16 cellular contexts compared by ENCODE assay signal in genomic region chr12:49471557-49471956, GRCh38.
"Had no signal": no experiment of that assay in that cellular context is flagged by ENCODE, and none has a peak within 500 bp of the region (broad histone marks: within the 10 kb centered on the region; RNA-seq: fewer than 3 reads in every experiment).

No MANE protein-coding gene starts in this region.

- FAIRE-seq: pancreas, TTC549 had no signal

- H3K27me3 ChIP-seq: heart right ventricle, pancreas, upper lobe of right lung had no signal

- DNase-seq: activated CD4-positive, alpha-beta T cell treated with anti-CD3 and anti-CD28 coated beads for 1 hour; activated CD4-positive, alpha-beta T cell treated with anti-CD3 and anti-CD28 coated beads, Interleukin-2, amount 50 U/mL, for 1 hour; activated CD8-positive, alpha-beta T cell treated with anti-CD3 and anti-CD28 coated beads, Interleukin-2, amount 10 ng/mL, durations not matched to agents 7 days and 5 days; activated gamma-delta T cell; activated naive CD4-positive, alpha-beta T cell treated with anti-CD3 and anti-CD28 coated beads, Interleukin-2, amount 50 U/mL, for 16 hours; activated naive CD8-positive, alpha-beta T cell treated with anti-CD3 and anti-CD28 coated beads, Interleukin-2, amount 50 U/mL, for 24 hours; heart right ventricle; islet precursor cell; left cardiac atrium; pancreas; psoas muscle; right cardiac atrium; stimulated activated CD4-positive, alpha-beta T cell treated with anti-CD3 and anti-CD28 coated beads, Interleukin-4, amount 100 ng/mL, for 24 hours; stimulated activated naive CD8-positive, alpha-beta T cell treated with anti-CD3 and anti-CD28 coated beads, Interleukin-15, Interleukin-2, amounts not matched to agents 100 U/mL and 50 U/mL, for 24 hours; upper lobe of right lung had no signal

- H3K36me3 ChIP-seq: heart right ventricle, pancreas, upper lobe of right lung had no signal

- H3K4me3 ChIP-seq: heart right ventricle, pancreas, psoas muscle, upper lobe of right lung had no signal

- H3K4me1 ChIP-seq: heart right ventricle, pancreas, upper lobe of right lung had no signal

- H3K9me3 ChIP-seq: heart right ventricle, pancreas, psoas muscle, upper lobe of right lung had no signal

- ATAC-seq: activated CD8-positive, alpha-beta T cell treated with anti-CD3 and anti-CD28 coated beads, Interleukin-2, amount 10 ng/mL, durations not matched to agents 7 days and 5 days; activated naive CD8-positive, alpha-beta T cell treated with anti-CD3 and anti-CD28 coated beads, Interleukin-2, amount 50 U/mL, for 24 hours; heart right ventricle; left cardiac atrium; pancreas; right cardiac atrium; stimulated activated naive CD8-positive, alpha-beta T cell treated with anti-CD3 and anti-CD28 coated beads, Interleukin-15, Interleukin-2, amounts not matched to agents 100 U/mL and 50 U/mL, for 24 hours; upper lobe of right lung had no signal

- H3K27ac ChIP-seq: heart right ventricle, pancreas, psoas muscle, upper lobe of right lung had no signal
